ENCODE assay signal across 1 cellular context in the genomic region with DNA sequence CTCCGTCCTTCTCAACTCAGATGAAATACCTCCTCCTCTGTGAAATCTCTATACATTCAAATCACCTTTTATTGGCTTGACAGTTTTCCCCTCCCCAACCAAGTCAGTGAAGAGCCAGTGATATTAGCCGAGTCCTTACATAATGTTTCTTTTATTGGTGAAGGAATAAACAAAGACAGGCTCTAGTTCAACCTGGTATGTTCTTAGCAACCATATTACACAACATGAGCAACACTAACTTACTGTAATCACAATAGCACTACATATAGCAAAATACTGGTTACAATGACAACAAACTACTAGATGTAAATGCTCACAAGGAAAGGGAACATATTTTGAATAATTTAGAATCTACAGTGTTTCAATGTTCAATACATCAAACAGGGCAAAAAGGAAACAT.
TF ChIP-seq lines count a peak whose summit lies in the region.

No MANE protein-coding gene starts in this region.

TF ChIP-seq in GM23338, 12 proteins besides CTCF, POLR2A, EP300 and RAD21 (continued from another document):
- no peak for TF ChIP-seq REST (IDR thresholded peaks at IDR 0.05; ENCODE audit: unreplicated experiment)
- no peak for TF ChIP-seq EZH2 (IDR thresholded peaks at IDR 0.05; ENCODE audit: low read depth, unreplicated experiment)
- no peak for TF ChIP-seq JUNB (IDR thresholded peaks at IDR 0.05; ENCODE audit: unreplicated experiment)
- TF ChIP-seq, protein P1, sequence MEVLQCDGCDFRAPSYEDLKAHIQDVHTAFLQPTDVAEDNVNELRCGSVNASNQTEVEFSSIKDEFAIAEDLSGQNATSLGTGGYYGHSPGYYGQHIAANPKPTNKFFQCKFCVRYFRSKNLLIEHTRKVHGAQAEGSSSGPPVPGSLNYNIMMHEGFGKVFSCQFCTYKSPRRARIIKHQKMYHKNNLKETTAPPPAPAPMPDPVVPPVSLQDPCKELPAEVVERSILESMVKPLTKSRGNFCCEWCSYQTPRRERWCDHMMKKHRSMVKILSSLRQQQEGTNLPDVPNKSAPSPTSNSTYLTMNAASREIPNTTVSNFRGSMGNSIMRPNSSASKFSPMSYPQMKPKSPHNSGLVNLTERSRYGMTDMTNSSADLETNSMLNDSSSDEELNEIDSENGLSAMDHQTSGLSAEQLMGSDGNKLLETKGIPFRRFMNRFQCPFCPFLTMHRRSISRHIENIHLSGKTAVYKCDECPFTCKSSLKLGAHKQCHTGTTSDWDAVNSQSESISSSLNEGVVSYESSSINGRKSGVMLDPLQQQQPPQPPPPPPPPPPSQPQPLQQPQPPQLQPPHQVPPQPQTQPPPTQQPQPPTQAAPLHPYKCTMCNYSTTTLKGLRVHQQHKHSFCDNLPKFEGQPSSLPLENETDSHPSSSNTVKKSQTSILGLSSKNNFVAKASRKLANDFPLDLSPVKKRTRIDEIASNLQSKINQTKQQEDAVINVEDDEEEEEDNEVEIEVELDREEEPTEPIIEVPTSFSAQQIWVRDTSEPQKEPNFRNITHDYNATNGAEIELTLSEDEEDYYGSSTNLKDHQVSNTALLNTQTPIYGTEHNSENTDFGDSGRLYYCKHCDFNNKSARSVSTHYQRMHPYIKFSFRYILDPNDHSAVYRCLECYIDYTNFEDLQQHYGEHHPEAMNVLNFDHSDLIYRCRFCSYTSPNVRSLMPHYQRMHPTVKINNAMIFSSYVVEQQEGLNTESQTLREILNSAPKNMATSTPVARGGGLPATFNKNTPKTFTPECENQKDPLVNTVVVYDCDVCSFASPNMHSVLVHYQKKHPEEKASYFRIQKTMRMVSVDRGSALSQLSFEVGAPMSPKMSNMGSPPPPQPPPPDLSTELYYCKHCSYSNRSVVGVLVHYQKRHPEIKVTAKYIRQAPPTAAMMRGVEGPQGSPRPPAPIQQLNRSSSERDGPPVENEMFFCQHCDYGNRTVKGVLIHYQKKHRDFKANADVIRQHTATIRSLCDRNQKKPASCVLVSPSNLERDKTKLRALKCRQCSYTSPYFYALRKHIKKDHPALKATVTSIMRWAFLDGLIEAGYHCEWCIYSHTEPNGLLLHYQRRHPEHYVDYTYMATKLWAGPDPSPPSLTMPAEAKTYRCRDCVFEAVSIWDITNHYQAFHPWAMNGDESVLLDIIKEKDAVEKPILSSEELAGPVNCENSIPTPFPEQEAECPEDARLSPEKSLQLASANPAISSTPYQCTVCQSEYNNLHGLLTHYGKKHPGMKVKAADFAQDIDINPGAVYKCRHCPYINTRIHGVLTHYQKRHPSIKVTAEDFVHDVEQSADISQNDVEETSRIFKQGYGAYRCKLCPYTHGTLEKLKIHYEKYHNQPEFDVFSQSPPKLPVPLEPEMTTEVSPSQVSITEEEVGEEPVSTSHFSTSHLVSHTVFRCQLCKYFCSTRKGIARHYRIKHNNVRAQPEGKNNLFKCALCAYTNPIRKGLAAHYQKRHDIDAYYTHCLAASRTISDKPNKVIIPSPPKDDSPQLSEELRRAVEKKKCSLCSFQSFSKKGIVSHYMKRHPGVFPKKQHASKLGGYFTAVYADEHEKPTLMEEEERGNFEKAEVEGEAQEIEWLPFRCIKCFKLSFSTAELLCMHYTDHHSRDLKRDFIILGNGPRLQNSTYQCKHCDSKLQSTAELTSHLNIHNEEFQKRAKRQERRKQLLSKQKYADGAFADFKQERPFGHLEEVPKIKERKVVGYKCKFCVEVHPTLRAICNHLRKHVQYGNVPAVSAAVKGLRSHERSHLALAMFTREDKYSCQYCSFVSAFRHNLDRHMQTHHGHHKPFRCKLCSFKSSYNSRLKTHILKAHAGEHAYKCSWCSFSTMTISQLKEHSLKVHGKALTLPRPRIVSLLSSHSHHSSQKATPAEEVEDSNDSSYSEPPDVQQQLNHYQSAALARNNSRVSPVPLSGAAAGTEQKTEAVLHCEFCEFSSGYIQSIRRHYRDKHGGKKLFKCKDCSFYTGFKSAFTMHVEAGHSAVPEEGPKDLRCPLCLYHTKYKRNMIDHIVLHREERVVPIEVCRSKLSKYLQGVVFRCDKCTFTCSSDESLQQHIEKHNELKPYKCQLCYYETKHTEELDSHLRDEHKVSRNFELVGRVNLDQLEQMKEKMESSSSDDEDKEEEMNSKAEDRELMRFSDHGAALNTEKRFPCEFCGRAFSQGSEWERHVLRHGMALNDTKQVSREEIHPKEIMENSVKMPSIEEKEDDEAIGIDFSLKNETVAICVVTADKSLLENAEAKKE (CRISPR knock-in tag; IDR thresholded peaks at IDR 0.05): no peak
- no peak for TF ChIP-seq ETS1 (IDR thresholded peaks at IDR 0.05)
- TF ChIP-seq ZNF331 (CRISPR knock-in tag; IDR thresholded peaks at IDR 0.05; ENCODE audit: low read depth): no peak
- no peak for TF ChIP-seq ZNF114 (CRISPR knock-in tag; IDR thresholded peaks at IDR 0.05)
- no peak for TF ChIP-seq NANOG (IDR thresholded peaks at IDR 0.05; ENCODE audit: borderline replicate concordance)
- TF ChIP-seq EZH2phosphoT487 (IDR thresholded peaks at IDR 0.05; ENCODE audit: unreplicated experiment): no peak
- no peak for TF ChIP-seq POLR2AphosphoS5 (IDR thresholded peaks at IDR 0.05; ENCODE audit: low read depth)
- no peak for TF ChIP-seq CREB1 (CRISPR knock-in tag; IDR thresholded peaks at IDR 0.05; ENCODE audit: low read depth)
